In the genomic region with DNA sequence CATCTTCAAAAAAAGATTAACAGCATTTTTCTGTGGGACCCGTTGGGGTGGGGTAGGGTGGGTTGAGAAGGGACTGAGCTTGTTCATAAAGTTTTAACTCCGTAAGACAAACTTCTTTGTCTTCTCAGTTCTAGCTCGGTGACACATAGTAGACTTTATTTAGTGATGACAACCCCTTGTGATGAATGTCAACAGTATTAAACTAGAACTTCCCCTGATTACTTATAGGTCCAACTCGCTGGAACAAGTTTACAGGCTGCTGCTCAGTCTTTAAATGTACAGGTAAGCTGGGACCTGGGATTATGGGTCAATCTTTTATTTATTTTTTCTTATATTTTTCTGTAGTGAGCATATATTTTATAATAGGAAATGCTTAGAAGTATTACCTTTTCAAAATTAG, we compare ENCODE assay signal across 34 cellular contexts.
"Had no signal": no experiment of that assay in that cellular context is flagged by ENCODE, and none has a peak within 500 bp of the region (broad histone marks: within the 10 kb centered on the region; RNA-seq: fewer than 3 reads in every experiment).

No MANE protein-coding gene starts in this region.

- DNase-seq: activated CD4-positive, alpha-beta memory T cell treated with anti-CD3 and anti-CD28 coated beads, Interleukin-2, amount 10 ng/mL, durations not matched to agents 7 days and 5 days; activated CD4-positive, alpha-beta T cell treated with anti-CD3 and anti-CD28 coated beads for 1 hour; activated CD4-positive, alpha-beta T cell treated with anti-CD3 and anti-CD28 coated beads for 4 hours; activated CD4-positive, alpha-beta T cell treated with anti-CD3 and anti-CD28 coated beads, Interleukin-2, amount 10 ng/mL, durations not matched to agents 7 days and 5 days; activated CD4-positive, alpha-beta T cell treated with anti-CD3 and anti-CD28 coated beads, Interleukin-2, amount 50 U/mL, for 4 hours; activated CD8-positive, alpha-beta memory T cell treated with anti-CD3 and anti-CD28 coated beads, Interleukin-2, amount 50 U/mL, for 48 hours; activated effector memory CD4-positive, alpha-beta T cell treated with Interleukin-2 at 50 U/mL for 16 hours; activated gamma-delta T cell treated with Interleukin-2 at 50 U/mL for 16 hours; activated naive CD4-positive, alpha-beta T cell treated with anti-CD3 and anti-CD28 coated beads, Interleukin-2, amount 50 U/mL, for 16 hours; activated naive CD4-positive, alpha-beta T cell treated with Interleukin-2 at 50 U/mL for 16 hours; activated T-cell treated with anti-CD3 and anti-CD28 coated beads for 4 hours; activated T-cell treated with anti-CD3 and anti-CD28 coated beads, Interleukin-2, amount 50 U/mL, for 24 hours; activated T-cell treated with anti-CD3 and anti-CD28 coated beads, Interleukin-2, amount 50 U/mL, for 72 hours; amniotic stem cell; anterior cingulate cortex; brain microvascular endothelial cell; central memory CD4-positive, alpha-beta T cell; cerebellar nuclear complex; colonic mucosa; effector CD8-positive, alpha-beta T cell; erythroblast; esophagus squamous epithelium; foreskin melanocyte; head of caudate nucleus; SW 1271; T-helper 1 cell; T-helper 17 cell; T1000 had no signal

- H3K27ac ChIP-seq: brain microvascular endothelial cell, cardiac muscle cell, colonic mucosa, esophagus squamous epithelium, gastroesophageal sphincter, VCaP had no signal

- FAIRE-seq: astrocyte, endometrium, endothelial cell of umbilical vein had no signal
